In genomic region chr12:20457582-20457981, GRCh38 we compare ENCODE assay signal across 22 cellular contexts.
"Had no signal": no experiment of that assay in that cellular context is flagged by ENCODE, and none has a peak within 500 bp of the region (broad histone marks: within the 10 kb centered on the region; RNA-seq: fewer than 3 reads in every experiment).

No MANE protein-coding gene starts in this region.

- H3K9me3 ChIP-seq: MG63, SK-N-SH had no signal

- H3K36me3 ChIP-seq: MG63 had no signal

- H3K9me2 ChIP-seq: SK-N-SH had no signal

- DNase-seq: IMR-90, Karpas-422, KG1, MG63, NCI-H1092, NCI-H1105 treated with DMSO at 0.1 percent for 48 hours, NCI-H1417 treated with DMSO at 0.1 percent for 48 hours, NCI-H146, NCI-H1694 treated with DMSO at 0.1 percent for 48 hours, NCI-H1930, NCI-H2081 treated with DMSO at 0.1 percent for 48 hours, NCI-H2171, NCI-H226, NCI-H446, NCI-H510A, NCI-H524 treated with DMSO at 0.1 percent for 48 hours, NCI-H69, NCI-H774, Right ventricle myocardium superior, RPMI8226, SK-N-SH had no signal

- H3K27me3 ChIP-seq: MG63 had no signal

- FAIRE-seq: RCC 7860 had no signal

- H3K4me2 ChIP-seq: SK-N-SH had no signal

- H3K9ac ChIP-seq: SK-N-SH had no signal

- H3K4me3 ChIP-seq: MG63 had no signal
